ENCODE assay signal across 8 cellular contexts in the genomic region with DNA sequence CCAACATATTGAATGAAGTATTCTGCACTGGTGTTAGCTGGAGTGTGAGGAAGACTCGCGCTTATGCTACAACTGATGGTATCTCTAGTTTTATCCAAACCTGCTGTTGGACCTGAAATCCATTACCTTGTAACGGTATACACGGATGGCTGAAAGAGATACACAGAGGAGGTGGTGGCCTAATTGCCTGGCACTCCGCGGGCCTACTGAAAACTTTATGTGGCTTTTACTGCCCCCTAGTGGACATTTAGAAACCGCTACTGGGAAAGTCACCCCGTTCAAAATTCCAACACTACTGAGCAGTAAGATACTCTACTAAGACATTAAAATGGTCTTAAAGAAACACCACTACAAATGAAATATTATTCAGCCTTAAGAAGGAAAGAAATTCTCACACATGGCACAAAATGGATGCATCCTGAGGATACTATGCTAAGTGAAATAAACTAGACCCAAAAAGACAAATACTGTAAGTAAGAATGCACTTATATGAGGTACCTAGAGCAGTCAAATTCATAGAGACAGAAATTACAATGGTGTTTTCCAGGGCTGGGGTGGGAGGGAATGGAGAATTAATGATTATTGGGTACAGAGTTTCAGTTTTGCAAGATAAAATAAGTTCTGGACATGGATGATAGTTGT.
DNase-seq lines count a peak whose midpoint lies in the region; ATAC-seq, FAIRE-seq and TF ChIP-seq lines count a peak whose summit lies in the region.

No MANE protein-coding gene starts in this region.

- TF ChIP-seq CTCF in AG10803 (conservative IDR thresholded peaks at IDR 0.05; ENCODE audit: low read length) = peak; percentile 77
- TF ChIP-seq CTCF in mammary epithelial cell (conservative IDR thresholded peaks at IDR 0.05 in 1 of 2, IDR thresholded peaks at IDR 0.05 in 1 of 2; ENCODE audit: extremely low read depth in 1 of 2, insufficient read depth in 1 of 2, low read depth in 1 of 2, low read length in 2 of 2) = peak; percentile 65 to 75

- H4K20me1 ChIP-seq in mammary epithelial cell (ENCODE audit: insufficient read depth, low read length) = no peaks in the 10 kb centered on the region

- peak; percentile 74 for FAIRE-seq in GM18507 (lab: Jason Lieb, UNC)

- H3K4me3 ChIP-seq in AG10803 (ENCODE audit: low read length) (no peak overlapping the region), mammary epithelial cell (replicated peaks in 1 of 3; ENCODE audit: insufficient read depth in 1 of 3, low read depth in 2 of 3, low read length in 3 of 3) (no peak overlapping the region)

- H3K4me3 Mint-ChIP-seq in T-cell = no peak overlapping the region

- peak in 3 of 4 experiments; percentile 46 to 53 (median 52) for ATAC-seq in T-cell (replicated peaks in 1 of 4)
- no peak for ATAC-seq in HG03196 (IDR thresholded peaks at IDR 0.05; ENCODE audit: unreplicated experiment)

- no peaks in the 10 kb centered on the region for H3K27me3 ChIP-seq in mammary epithelial cell (ENCODE audit: insufficient read depth, low read length)

- DNase-seq in AG10803 (ENCODE audit: low read depth) (peak; percentile 76), GM18507 (ENCODE audit: extremely low spot score, insufficient read length, low read depth) (peak; percentile 23), NCI-H1417 (lab: John Stamatoyannopoulos, UW) (peak; percentile 49 to 89 (median 67)), T-cell (peak in 26 of 34 experiments; percentile 3 to 32 (median 19)), mammary epithelial cell (peak; percentile 60), kidney glomerular epithelial cell (lab: John Stamatoyannopoulos, UW) (peak; percentile 78)
- peak; percentile 9 for DNase-seq in stimulated activated CD4-positive, alpha-beta T cell treated with anti-CD3 and anti-CD28 coated beads, Interleukin-2, amount 100 ng/mL, for 4 hours (ENCODE audit: low read depth)

- POLR2A ChIA-PET in T-cell (lab: Charles Lee) = no interaction called here

- no TSS peak for BruUV-seq in mammary epithelial cell (replicated peaks; lab: Mats Ljungman, UMichigan)

- no peaks in the 10 kb centered on the region for H3K4me1 Mint-ChIP-seq in T-cell

- H3K9me3 ChIP-seq in mammary epithelial cell (replicated peaks; ENCODE audit: insufficient read depth, low read length) = no peaks in the 10 kb centered on the region

- H3K9me3 Mint-ChIP-seq in T-cell = no peaks in the 10 kb centered on the region

- no peak overlapping the region for H3K27ac Mint-ChIP-seq in T-cell

- H3K27me3 Mint-ChIP-seq in T-cell = no peaks in the 10 kb centered on the region

- dilution Hi-C loops in mammary epithelial cell (cut with HindIII; ENCODE audit: low sequenced_read_pairs) = loop anchor here (25.0 kb wide), 1 partner anchor 430 kb away; no protein-coding TSS in a partner anchor

- no peak overlapping the region for H3K9ac ChIP-seq in mammary epithelial cell (ENCODE audit: insufficient read depth, low read length)

- intact Hi-C loops in mammary epithelial cell (cut with micrococcal nuclease) = loop anchor here (1.0 to 5.0 kb wide), 8 partner anchors 29 to 446 kb away; no protein-coding TSS in a partner anchor

- in situ Hi-C loops in mammary epithelial cell (cut with MboI; ENCODE audit: low sequenced_read_pairs in 2 of 2) = loop anchor here in 1 of 2 donors (5.0 kb wide), 1 partner anchor 305 kb away; no protein-coding TSS in a partner anchor

- no peak overlapping the region for H2AFZ ChIP-seq in mammary epithelial cell (ENCODE audit: low read depth, low read length)

- WGBS in mammary epithelial cell (ENCODE audit: low coverage, missing lambda C conversion rate) = 11% methylated on average over 8 of the region's 8 CpGs

- H3K36me3 Mint-ChIP-seq in T-cell = peaks cover 21% of the 10 kb centered on the region

- CTCF ChIA-PET in T-cell (lab: Charles Lee) (no interaction called here), mammary epithelial cell (lab: Charles Lee; ENCODE audit: low non-redundant PET) (no interaction called here)

- no peak overlapping the region for H3K27ac ChIP-seq in mammary epithelial cell (ENCODE audit: insufficient read depth, low read depth, low read length)

- H3K36me3 ChIP-seq in mammary epithelial cell (ENCODE audit: insufficient read depth, low read length) = no peaks in the 10 kb centered on the region

- no peak overlapping the region for H3K4me2 ChIP-seq in mammary epithelial cell (ENCODE audit: insufficient read depth, low read depth, low read length)

- H3K4me1 ChIP-seq in mammary epithelial cell (ENCODE audit: insufficient read depth, low read length) = no peaks in the 10 kb centered on the region

- no peaks in the 10 kb centered on the region for H3K79me2 ChIP-seq in mammary epithelial cell (ENCODE audit: insufficient read depth, low read length)

Comparison
In these comparisons a context has a peak if more than half of its experiments do, and no peak if none do; other contexts are left out.
1. DNase-seq: peak in every context shown above with its lines; median percentile 78 in kidney glomerular epithelial cell; 76 in AG10803; 67 in NCI-H1417; 60 in mammary epithelial cell; 23 in GM18507; 19 in T-cell; 9 in stimulated activated CD4-positive, alpha-beta T cell treated with anti-CD3 and anti-CD28 coated beads, Interleukin-2, amount 100 ng/mL, for 4 hours.